ENCODE assay signal across 23 cellular contexts in genomic region chr3:173225351-173225750, GRCh38.
"Had no signal": no experiment of that assay in that cellular context is flagged by ENCODE, and none has a peak within 500 bp of the region (broad histone marks: within the 10 kb centered on the region; RNA-seq: fewer than 3 reads in every experiment).

No MANE protein-coding gene starts in this region.

- H3K4me3 Mint-ChIP-seq: IgD-negative memory B cell had no signal

- H3K27me3 ChIP-seq: SJSA1 had no signal

- H3K27me3 Mint-ChIP-seq: IgD-negative memory B cell had no signal

- H3K4me2 ChIP-seq: KMS-11 had no signal

- H3K4me3 ChIP-seq: K562, SJSA1, SK-N-MC had no signal

- H3K4me1 ChIP-seq: SJSA1 had no signal

- H3K36me3 ChIP-seq: SJSA1 had no signal

- ATAC-seq: K562 had no signal

- H3K4me1 Mint-ChIP-seq: IgD-negative memory B cell had no signal

- H3K27ac ChIP-seq: HL-60, KMS-11, SJSA1, SK-N-MC had no signal

- H3K27ac Mint-ChIP-seq: IgD-negative memory B cell had no signal

- H3K36me3 Mint-ChIP-seq: IgD-negative memory B cell had no signal

- DNase-seq: Kasumi-1, MM.1S, NCI-H1092 treated with DMSO at 0.1 percent for 48 hours, NCI-H1436, NCI-H187, NCI-H2029, NCI-H2081 treated with DMSO at 0.1 percent for 48 hours, NCI-H2171, NCI-H226, NCI-H446, NCI-H510A, NCI-H524 treated with DMSO at 0.1 percent for 48 hours, NCI-H69, NCI-H774, Right ventricle myocardium superior, RPMI8226, SIG-M5 had no signal
